In genomic region chr13:113187263-113187669, GRCh38 we compare ENCODE assay signal across 8 cellular contexts. TPM values are rescaled to one million over a fixed set of nuclear protein-coding genes. Genes with fewer than 3 reads are reported as not detected.
DNase-seq lines count a peak whose midpoint lies in the region; ATAC-seq, FAIRE-seq and TF ChIP-seq lines count a peak whose summit lies in the region.

No MANE protein-coding gene starts in this region.

- peak overlapping the region; percentile 36 for H3K4me3 Mint-ChIP-seq in astrocyte (ENCODE audit: unreplicated experiment)

- H3K27me3 Mint-ChIP-seq in astrocyte (ENCODE audit: low read depth, unreplicated experiment), result no peaks in the 10 kb centered on the region

- H3K4me1 Mint-ChIP-seq in astrocyte (ENCODE audit: low read depth, unreplicated experiment), result peaks cover 17% of the 10 kb centered on the region

- H3F3A ChIP-seq in PC-9 (ENCODE audit: insufficient read depth, low read depth), result peaks cover 25% of the 10 kb centered on the region

- POLR2A ChIA-PET in PC-9 (lab: Charles Lee; ENCODE audit: unreplicated experiment), result interaction anchor here (0.6 kb wide), 1 partner anchor 242 kb away, joined by 8 read pairs; no protein-coding TSS in a partner anchor

- peak overlapping the region; percentile 82 for H3K9ac ChIP-seq in astrocyte (ENCODE audit: low read length)

- intact Hi-C loops in PC-9 (cut with micrococcal nuclease; ENCODE audit: unreplicated experiment), result loop anchor here (1.0 kb wide), 1 partner anchor 9 kb away; no protein-coding TSS in a partner anchor

- no peaks in the 10 kb centered on the region for H3K9me3 Mint-ChIP-seq in astrocyte (ENCODE audit: unreplicated experiment)

- peaks cover 23% of the 10 kb centered on the region for H3K79me2 ChIP-seq in PC-9 (ENCODE audit: low read depth)
- peaks cover 25% of the 10 kb centered on the region for H3K79me2 ChIP-seq in astrocyte (ENCODE audit: insufficient read depth, low read length)

- no peak for ATAC-seq in HG02884 (IDR thresholded peaks at IDR 0.05; ENCODE audit: unreplicated experiment)
- ATAC-seq in GM18505 (IDR thresholded peaks at IDR 0.05; ENCODE audit: unreplicated experiment), result no peak

- H2AFZ ChIP-seq in PC-9 (no peak overlapping the region), astrocyte (ENCODE audit: low read depth, low read length) (peak overlapping the region; percentile 39)

- peak overlapping the region; percentile 74 for H3K27ac ChIP-seq in PC-9
- peak overlapping the region; percentile 97 for H3K27ac ChIP-seq in astrocyte (ENCODE audit: low read depth, low read length)

- FAIRE-seq in astrocyte (lab: Jason Lieb, UNC), result peak; percentile 98

- H4K20me1 ChIP-seq in PC-9 (ENCODE audit: insufficient read depth) (peaks cover 8% of the 10 kb centered on the region), astrocyte (ENCODE audit: insufficient read depth, low read length) (no peaks in the 10 kb centered on the region)

- H3K4me2 ChIP-seq in PC-9 (peak overlapping the region; percentile 56), astrocyte (ENCODE audit: low read length) (peak overlapping the region; percentile 82)

- H3K27ac Mint-ChIP-seq in astrocyte (ENCODE audit: unreplicated experiment), result peak overlapping the region; percentile 93

- H3K9me2 ChIP-seq in PC-9 (ENCODE audit: insufficient read depth), result no peaks in the 10 kb centered on the region

- CTCF ChIA-PET in PC-9 (lab: Charles Lee), result no interaction called here

- H3K4me3 ChIP-seq in PC-9 (no peak overlapping the region), astrocyte (ENCODE audit: insufficient read depth, low read depth, low read length) (peak overlapping the region; percentile 58)

- H3K9me3 ChIP-seq in PC-9 (ENCODE audit: insufficient read depth, low read depth), result no peaks in the 10 kb centered on the region
- no peaks in the 10 kb centered on the region for H3K9me3 ChIP-seq in astrocyte (ENCODE audit: insufficient read depth, low read depth, low read length)

- DNase-seq in DMS153 (lab: John Stamatoyannopoulos, UW), result peak; percentile 84
- peak; percentile 92 to 99 for DNase-seq in PC-9
- peak; percentile 99 for DNase-seq in astrocyte (ENCODE audit: low read depth)
- DNase-seq in inferior parietal cortex (ENCODE audit: extremely low spot score), result peak; percentile 50
- DNase-seq in stimulated activated CD4-positive, alpha-beta T cell treated with anti-CD3 and anti-CD28 coated beads, Interleukin-2, amount 100 ng/mL, for 4 hours (ENCODE audit: low read depth), result peak; percentile 62
- no peak for DNase-seq in cerebellar cortex (ENCODE audit: low spot score)

- no peak for TF ChIP-seq POLR2A in GM18505 (IDR thresholded peaks at IDR 0.05; ENCODE audit: borderline replicate concordance, extremely low read depth, insufficient read depth, insufficient read length)

- peaks cover 25% of the 10 kb centered on the region for H3K36me3 Mint-ChIP-seq in astrocyte (ENCODE audit: low read depth, unreplicated experiment)

- H3K4me1 ChIP-seq in PC-9 (replicated peaks; ENCODE audit: insufficient read depth) (peaks cover 18% of the 10 kb centered on the region), astrocyte (ENCODE audit: insufficient read depth, low read length) (peaks cover 39% of the 10 kb centered on the region)

- 0 out of 2 replicates have a peak, but pooled peaks have one; percentile 26 for TF ChIP-seq CTCF in PC-9 (conservative IDR thresholded peaks at IDR 0.05)
- no peak for TF ChIP-seq CTCF in astrocyte (IDR thresholded peaks at IDR 0.05; ENCODE audit: insufficient read depth, low read depth, low read length)

- H3K27me3 ChIP-seq in PC-9 (ENCODE audit: insufficient read depth, low read depth) (no peaks in the 10 kb centered on the region), astrocyte (ENCODE audit: insufficient read depth, low read length) (no peaks in the 10 kb centered on the region)

- no TSS peak for BruUV-seq in PC-9 (replicated peaks; lab: Mats Ljungman, UMichigan)

- peaks cover 43% of the 10 kb centered on the region for H3K36me3 ChIP-seq in PC-9 (ENCODE audit: low read depth)
- peaks cover 21% of the 10 kb centered on the region for H3K36me3 ChIP-seq in astrocyte (ENCODE audit: insufficient read depth, low read length)

RNA-seq across cellular contexts. Expression of gene PCID2, which starts 21.2 kb away (rescaled TPM):
- 48.3 and 71.8 TPM in 2 replicates for total RNA-seq in PC-9 (2021)
- total RNA-seq in astrocyte, result 29.6 and 31.5 TPM in 2 replicates

RNA-seq across cellular contexts. Expression of gene CUL4A, which starts 22.1 kb away (rescaled TPM):
- total RNA-seq in PC-9 (2021), result 90.8 and 91.0 TPM in 2 replicates
- total RNA-seq in astrocyte, result 71.3 and 81.3 TPM in 2 replicates

RNA-seq across cellular contexts. Expression of gene PROZ, which starts 28.8 kb away (rescaled TPM):
- not detected in 2 replicates for total RNA-seq in PC-9 (2021)
- not detected in 2 replicates for total RNA-seq in astrocyte
